In the genomic region with DNA sequence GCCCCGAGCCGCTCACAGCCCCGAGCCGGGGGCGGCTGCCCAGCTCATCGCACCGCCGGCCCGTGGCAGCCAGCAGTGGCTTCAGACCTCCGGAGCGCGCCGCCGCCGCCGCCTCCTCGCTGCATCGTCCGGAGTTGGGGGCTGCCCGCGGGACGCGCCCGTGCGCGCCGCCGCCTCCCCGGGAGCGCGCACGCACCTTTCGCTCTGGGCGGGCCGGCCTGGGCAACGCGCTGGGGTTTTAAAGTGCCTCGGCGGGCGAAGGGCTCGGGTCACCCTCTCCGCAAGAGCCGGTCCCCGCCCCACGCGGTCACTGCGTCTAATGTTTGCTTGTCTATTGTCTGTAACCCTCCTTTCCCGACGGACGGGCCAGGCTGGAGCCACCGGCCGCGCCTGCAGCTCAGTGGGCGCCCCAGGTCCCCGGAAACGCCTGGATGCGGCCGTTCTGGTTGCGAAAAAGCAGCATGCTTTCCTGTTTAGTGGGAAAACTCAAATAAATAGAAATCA, we compare ENCODE assay signal across 8 cellular contexts. TPM values are rescaled to one million over a fixed set of nuclear protein-coding genes. Genes with fewer than 3 reads are reported as not detected.
DNase-seq lines count a peak whose midpoint lies in the region; ATAC-seq and TF ChIP-seq lines count a peak whose summit lies in the region.

A gene (minus strand): TSS at position 143 of the 504 bp plus-strand sequence. CDS start 205 bp downstream, outside the sequence.

- POLR2A ChIA-PET in PC-3 (lab: Charles Lee; ENCODE audit: unreplicated experiment) = interaction anchor here (0.6 kb wide), 1 partner anchor 35 kb away, joined by 7 read pairs; no protein-coding TSS in a partner anchor

- no peaks in the 10 kb centered on the region for H3K27me3 ChIP-seq in PC-3 (ENCODE audit: low read length)
- no peaks in the 10 kb centered on the region for H3K27me3 ChIP-seq in esophagus muscularis mucosa

- ATAC-seq in GM21529 (IDR thresholded peaks at IDR 0.05; ENCODE audit: unreplicated experiment) (peak; percentile 78), PC-3 (peak; percentile 81)

- peak within 1 kb of the TSS; percentile 84 for H2AFZ ChIP-seq in PC-3 (ENCODE audit: low read length)

- H3K4me3 Mint-ChIP-seq in IgD-negative memory B cell = peak within 1 kb of the TSS; percentile 91 to 99 (median 96)

- TF ChIP-seq POLR2A in esophagus muscularis mucosa (IDR thresholded peaks at IDR 0.05; ENCODE audit: low read depth) = no peak

- H3K27ac Mint-ChIP-seq in IgD-negative memory B cell = peak within 1 kb of the TSS; percentile 89 to 97 (median 95)

- H4K20me1 ChIP-seq in PC-3 (ENCODE audit: low read length) = peaks cover 15% of the 10 kb centered on the region

- H3K27ac ChIP-seq in PC-3 (ENCODE audit: low read length) = peak within 1 kb of the TSS; percentile 36; the same call in 1 of the 2 replicates
- peak within 1 kb of the TSS; percentile 89 to 93 (median 93) for H3K27ac ChIP-seq in esophagus muscularis mucosa (replicated peaks in 1 of 4)

- H3F3A ChIP-seq in PC-3 (ENCODE audit: low read length, unreplicated experiment) = no peaks in the 10 kb centered on the region

- peak within 1 kb of the TSS; percentile 79 for H3K9ac ChIP-seq in PC-3 (ENCODE audit: low read length)

- H3K36me3 ChIP-seq in PC-3 (ENCODE audit: low read depth, low read length) (no peaks in the 10 kb centered on the region), esophagus muscularis mucosa (no peaks in the 10 kb centered on the region)

- TF ChIP-seq CTCF in PC-3 (conservative IDR thresholded peaks at IDR 0.05; ENCODE audit: low read depth, low read length) (no peak), esophagus muscularis mucosa (IDR thresholded peaks at IDR 0.05) (no peak)

- peak; percentile 67 for DNase-seq in DMS114 treated with DMSO at 0.1 percent for 48 hours (lab: John Stamatoyannopoulos, UW; ENCODE audit: unreplicated experiment)
- DNase-seq in PC-3 = peak; percentile 81
- peak; percentile 80 to 86 for DNase-seq in activated T-cell treated with anti-CD3 and anti-CD28 coated beads, Interleukin-2, amount 50 U/mL, for 48 hours
- DNase-seq in esophagus muscularis mucosa (ENCODE audit: extremely low spot score) = peak; percentile 94
- peak; percentile 85 for DNase-seq in myocyte (ENCODE audit: low read depth)
- peak; percentile 26 to 73 for DNase-seq in stimulated activated CD8-positive, alpha-beta memory T cell treated with anti-CD3 and anti-CD28 coated beads, Interleukin-7, amount 100 ng/mL, for 4 hours (ENCODE audit: low read depth in 2 of 2)

- H3K9me3 Mint-ChIP-seq in IgD-negative memory B cell = no peaks in the 10 kb centered on the region

- no peak for TF ChIP-seq EP300 in esophagus muscularis mucosa (IDR thresholded peaks at IDR 0.05)

- H3K4me3 ChIP-seq in PC-3 (ENCODE audit: low read length) (peak within 1 kb of the TSS; percentile 96), esophagus muscularis mucosa (peak within 1 kb of the TSS; percentile 78 to 94 (median 84))

- peaks cover 30 to 45% (median 43%) of the 10 kb centered on the region in 3 donors for H3K4me1 Mint-ChIP-seq in IgD-negative memory B cell

- peaks cover 46% of the 10 kb centered on the region for H3K79me2 ChIP-seq in PC-3 (ENCODE audit: low read length)

- CTCF ChIA-PET in PC-3 (lab: Charles Lee) = no interaction called here

- no peaks in the 10 kb centered on the region for H3K27me3 Mint-ChIP-seq in IgD-negative memory B cell

- intact Hi-C loops in PC-3 (cut with micrococcal nuclease) (loop anchor here (2.0 to 5.0 kb wide), 2 partner anchors 38 to 47 kb away; no protein-coding TSS in a partner anchor), esophagus muscularis mucosa (cut with DNase I) (loop anchor here (5.0 kb wide), 1 partner anchor 42 kb away; no protein-coding TSS in a partner anchor)

- no peaks in the 10 kb centered on the region for H3K9me3 ChIP-seq in PC-3 (ENCODE audit: low read length)
- H3K9me3 ChIP-seq in esophagus muscularis mucosa = no peaks in the 10 kb centered on the region

- no peaks in the 10 kb centered on the region for H3K9me2 ChIP-seq in PC-3 (replicated peaks; ENCODE audit: low read length)

- H3K4me2 ChIP-seq in PC-3 (ENCODE audit: low read length) = peak within 1 kb of the TSS; percentile 88

- H3K4me1 ChIP-seq in PC-3 (ENCODE audit: insufficient read depth, low read length) (peaks cover 6% of the 10 kb centered on the region; the same call in 1 of the 2 replicates), esophagus muscularis mucosa (peaks cover 41 to 52% (median 47%) of the 10 kb centered on the region in 4 donors)

- 0% methylated on average over 12 of the region's 59 CpGs for WGBS in esophagus muscularis mucosa

- H3K36me3 Mint-ChIP-seq in IgD-negative memory B cell = no peaks in the 10 kb centered on the region

- BruUV-seq in PC-3 (replicated peaks; lab: Mats Ljungman, UMichigan) = no TSS peak

RNA-seq across cellular contexts. Expression of the gene that starts here (rescaled TPM):
- 3.8 TPM for polyA plus RNA-seq in IgD-negative memory B cell
- total RNA-seq in PC-3 (2014; rRNA removed) (44.1 and 47.2 TPM in 2 replicates), esophagus muscularis mucosa (100 to 1,000 TPM in 2 of 4 donors, 10 to 100 TPM in 2; 78.2 to 120 (median 96.5) TPM), myocyte (47.3 and 51.0 TPM in 2 replicates)
- polyA plus RNA-seq in myocyte (2012) = 32.2 TPM

Comparison
In these comparisons a context has a peak if more than half of its experiments do, and no peak if none do; other contexts are left out.
1. Peak in every context shown above with its lines: DNase-seq, ATAC-seq, H3K4me3 ChIP-seq and H3K27ac ChIP-seq.